24 cellular contexts compared by ENCODE assay signal in the genomic region with DNA sequence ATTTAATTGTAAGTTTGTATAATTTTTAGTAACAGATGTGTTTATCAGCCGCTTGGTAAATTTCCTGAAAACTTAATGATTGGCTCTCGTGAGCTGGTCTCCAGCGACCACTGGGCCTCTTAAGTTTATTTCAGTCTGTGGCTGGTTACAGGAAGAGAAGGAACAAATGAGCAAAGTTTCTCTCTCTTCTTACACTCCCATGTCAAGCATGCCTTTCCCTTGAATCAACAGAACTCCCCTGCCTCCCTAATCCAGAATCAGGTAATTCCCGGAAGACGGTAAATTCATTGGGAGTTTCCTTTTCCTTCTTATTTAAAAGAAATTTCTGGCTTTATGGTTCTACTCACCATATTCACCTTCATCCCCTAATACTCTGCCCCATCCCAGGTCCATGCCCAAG.
"Had no signal": no experiment of that assay in that cellular context is flagged by ENCODE, and none has a peak within 500 bp of the region (broad histone marks: within the 10 kb centered on the region; RNA-seq: fewer than 3 reads in every experiment).

No MANE protein-coding gene starts in this region.

- H3K9me3 Mint-ChIP-seq: activated B cell treated with CpG ODN at 0.5 μM for 24 hours; activated CD8-positive, alpha-beta T cell treated with anti-CD3 and anti-CD28 coated beads for 36 hours had no signal

- ATAC-seq: activated CD8-positive, alpha-beta T cell treated with anti-CD3 and anti-CD28 coated beads for 36 hours had no signal

- H3K9me3 ChIP-seq: adrenal gland, breast epithelium, Peyer's patch had no signal

- H3K27me3 Mint-ChIP-seq: activated B cell treated with CpG ODN at 0.5 μM for 24 hours had no signal

- H3K27me3 ChIP-seq: adrenal gland, breast epithelium, Peyer's patch had no signal

- H3K4me3 ChIP-seq: adrenal gland, breast epithelium, Peyer's patch had no signal

- H3K4me3 Mint-ChIP-seq: activated B cell treated with CpG ODN at 0.5 μM for 24 hours; activated CD8-positive, alpha-beta T cell treated with anti-CD3 and anti-CD28 coated beads for 36 hours; activated naive CD8-positive, alpha-beta T cell treated with anti-CD3 and anti-CD28 coated beads, Interleukin-2, amount 10 ng/mL, durations not matched to agents 7 days and 5 days; activated T-cell treated with anti-CD3 and anti-CD28 coated beads, Interleukin-2, amount 50 U/mL, for 72 hours had no signal

- H3K36me3 ChIP-seq: adrenal gland, breast epithelium, Peyer's patch had no signal

- H3K4me1 ChIP-seq: adrenal gland, breast epithelium, Peyer's patch had no signal

- H3K27ac ChIP-seq: adrenal gland, breast epithelium, Peyer's patch had no signal

- H3K27ac Mint-ChIP-seq: activated B cell treated with CpG ODN at 0.5 μM for 24 hours; activated CD8-positive, alpha-beta T cell treated with anti-CD3 and anti-CD28 coated beads for 36 hours; activated naive CD8-positive, alpha-beta T cell treated with anti-CD3 and anti-CD28 coated beads, Interleukin-2, amount 10 ng/mL, durations not matched to agents 7 days and 5 days; activated T-cell treated with anti-CD3 and anti-CD28 coated beads, Interleukin-2, amount 50 U/mL, for 72 hours; activated T-helper 2 cell treated with anti-CD3 and anti-CD28 coated beads, Interferon-gamma antibody, Interleukin-2, Interleukin-4, amounts not matched to agents 10 μg/mL and 5 μg/mL and 100 μg/mL, durations not matched to agents 14 hours and 24 hours and 36 hours had no signal

- H3K4me1 Mint-ChIP-seq: activated B cell treated with CpG ODN at 0.5 μM for 24 hours had no signal

- H3K36me3 Mint-ChIP-seq: activated naive CD8-positive, alpha-beta T cell treated with anti-CD3 and anti-CD28 coated beads, Interleukin-2, amount 10 ng/mL, durations not matched to agents 7 days and 5 days had no signal

- DNase-seq: activated B cell treated with CpG ODN at 0.5 μM for 24 hours; activated CD8-positive, alpha-beta memory T cell treated with anti-CD3 and anti-CD28 coated beads, Interleukin-2, amount 50 U/mL, for 4 hours; activated CD8-positive, alpha-beta T cell treated with anti-CD3 and anti-CD28 coated beads for 36 hours; activated gamma-delta T cell treated with Interleukin-2 at 50 U/mL for 16 hours; activated naive CD4-positive, alpha-beta T cell treated with anti-CD3 and anti-CD28 coated beads, Interleukin-2, amount 50 U/mL, for 16 hours; activated naive CD8-positive, alpha-beta T cell treated with anti-CD3 and anti-CD28 coated beads, Interleukin-2, amount 10 ng/mL, durations not matched to agents 7 days and 5 days; activated T-cell treated with anti-CD3 and anti-CD28 coated beads, Interleukin-2, amount 50 U/mL, for 72 hours; adrenal gland; aorta; caudate nucleus; MM.1S; NCI-H1105; NCI-H1436; NCI-H1694 treated with DMSO at 0.1 percent for 48 hours; NCI-H2029 treated with DMSO at 0.1 percent for 48 hours; NCI-H510A treated with DMSO at 0.1 percent for 48 hours; NCI-H69; NK-92 treated with Interleukin-12 subunit alpha and Interleukin-12 subunit beta, amount 100 ng/mL, for 24 hours; Peyer's patch; SHP77; T-helper 2 cell; T1000 had no signal
